In genomic region chr1:6961905-6962304, GRCh38 we compare ENCODE assay signal across 10 cellular contexts.
DNase-seq lines count a peak whose midpoint lies in the region; ATAC-seq and TF ChIP-seq lines count a peak whose summit lies in the region.
"Had no signal": no experiment of that assay in that cellular context is flagged by ENCODE, and none has a peak within 500 bp of the region (broad histone marks: within the 10 kb centered on the region; RNA-seq: fewer than 3 reads in every experiment).

No MANE protein-coding gene starts in this region.

- H3K4me2 ChIP-seq in trophoblast cell (ENCODE audit: low read length) = peak overlapping the region; percentile 49

- no peaks in the 10 kb centered on the region for H3K79me1 ChIP-seq in trophoblast cell (ENCODE audit: low read length)

- no peak overlapping the region for H4K8ac ChIP-seq in trophoblast cell (ENCODE audit: low read depth, low read length)

- H2AFZ ChIP-seq in trophoblast cell (ENCODE audit: insufficient read depth, low read length, poor library complexity) = no peak overlapping the region

- no peak overlapping the region for H3K18ac ChIP-seq in trophoblast cell (ENCODE audit: low read length)

- H3K4me3 ChIP-seq in GM06990 (replicated peaks; ENCODE audit: low read depth, low read length) = peak overlapping the region; percentile 27; the same call in 1 of the 2 replicates
- peak overlapping the region; percentile 56 for H3K4me3 ChIP-seq in NT2/D1 (ENCODE audit: insufficient read length, low read depth)
- H3K4me3 ChIP-seq in trophoblast cell (ENCODE audit: low read depth, low read length) = no peak overlapping the region
- no peak overlapping the region for H3K4me3 ChIP-seq in A673 (ENCODE audit: low read depth, low read length, poor library complexity, severe bottlenecking)
- H3K4me3 ChIP-seq: ovary had no signal

- POLR2A ChIA-PET in A673 (lab: Charles Lee; ENCODE audit: low non-redundant PET) = no interaction called here

- H3K79me2 ChIP-seq in trophoblast cell (ENCODE audit: control insufficient read depth, insufficient read depth, low read length, poor library complexity) = no peaks in the 10 kb centered on the region

- no peaks in the 10 kb centered on the region for H3K9me3 ChIP-seq in NT2/D1 (ENCODE audit: insufficient read depth, low read length)
- H3K9me3 ChIP-seq in trophoblast cell (ENCODE audit: insufficient read depth, low read depth, low read length) = peaks cover 2% of the 10 kb centered on the region
- no peaks in the 10 kb centered on the region for H3K9me3 ChIP-seq in A673 (ENCODE audit: low read depth, low read length, poor library complexity, severe bottlenecking)
- H3K9me3 ChIP-seq: ovary had no signal

- TF ChIP-seq CTCF in GM06990 (IDR thresholded peaks at IDR 0.05; ENCODE audit: insufficient read depth, low read length, poor library complexity, severe bottlenecking) (no peak), A673 (conservative IDR thresholded peaks at IDR 0.05; ENCODE audit: low read depth, low read length) (no peak)

- H3K4ac ChIP-seq in trophoblast cell (ENCODE audit: low read depth, low read length) = no peak overlapping the region

- H2BK12ac ChIP-seq in trophoblast cell (ENCODE audit: low read length) = no peak overlapping the region

- no peak overlapping the region for H2BK5ac ChIP-seq in trophoblast cell (ENCODE audit: low read depth, low read length, poor library complexity)

- no peak overlapping the region for H4K12ac ChIP-seq in trophoblast cell (ENCODE audit: low read depth, low read length)

- no peak overlapping the region for H3K14ac ChIP-seq in trophoblast cell (ENCODE audit: low read length)

- H2AK5ac ChIP-seq in trophoblast cell (ENCODE audit: low read length) = no peak overlapping the region

- H3K27me3 ChIP-seq in GM06990 (replicated peaks; ENCODE audit: control insufficient read depth, insufficient read depth, low read length) = peaks cover 5% of the 10 kb centered on the region
- no peaks in the 10 kb centered on the region for H3K27me3 ChIP-seq in NT2/D1 (ENCODE audit: insufficient read depth, insufficient read length)
- H3K27me3 ChIP-seq in trophoblast cell (ENCODE audit: insufficient read depth, low read length) = no peaks in the 10 kb centered on the region
- H3K27me3 ChIP-seq in A673 (replicated peaks; ENCODE audit: insufficient read depth, low read depth, low read length, poor library complexity) = peaks cover 7% of the 10 kb centered on the region
- H3K27me3 ChIP-seq: ovary had no signal

- no peak overlapping the region for H4K91ac ChIP-seq in trophoblast cell (ENCODE audit: low read depth, low read length)

- ATAC-seq in left cardiac atrium (no peak), HG02840 (IDR thresholded peaks at IDR 0.05; ENCODE audit: low FRiP score, unreplicated experiment) (no peak), GM21360 (IDR thresholded peaks at IDR 0.05; ENCODE audit: unreplicated experiment) (no peak)

- DNase-seq in GM06990 (ENCODE audit: extremely low read depth, insufficient read length) (no peak), NT2/D1 (ENCODE audit: low read depth, low spot score) (no peak), left cardiac atrium (peak; percentile 32), trophoblast cell (no peak), A673 (ENCODE audit: low spot score) (no peak), NCI-H146 (lab: John Stamatoyannopoulos, UW) (no peak)
- DNase-seq: dorsolateral prefrontal cortex had no signal

- CTCF ChIA-PET in A673 (lab: Charles Lee) = no interaction called here

- H3K27ac ChIP-seq in trophoblast cell (ENCODE audit: low read depth, low read length) = no peak overlapping the region
- no peak overlapping the region for H3K27ac ChIP-seq in A673 (ENCODE audit: low read depth, low read length, poor library complexity, severe bottlenecking)
- H3K27ac ChIP-seq: dorsolateral prefrontal cortex, ovary had no signal

- WGBS in trophoblast cell (ENCODE audit: extremely low coverage, insufficient coverage, insufficient read length) = no CpG with 5 or more reads among the region's 23 CpGs

- BruUV-seq in A673 (replicated peaks; lab: Mats Ljungman, UMichigan) = no TSS peak

- no peak overlapping the region for H2BK120ac ChIP-seq in trophoblast cell (ENCODE audit: insufficient read depth, low read length, poor library complexity)

- H3K9ac ChIP-seq in NT2/D1 (ENCODE audit: insufficient read length, low read depth) = peak overlapping the region; percentile 76
- H3K9ac ChIP-seq in trophoblast cell (ENCODE audit: low read length) = no peak overlapping the region

- peaks cover 8% of the 10 kb centered on the region for H3K4me1 ChIP-seq in NT2/D1 (ENCODE audit: insufficient read depth, insufficient read length)
- peaks cover 2 to 5% of the 10 kb centered on the region in 2 experiments for H3K4me1 ChIP-seq in trophoblast cell (ENCODE audit: control insufficient read depth in 1 of 2, insufficient read depth in 2 of 2, low read length in 2 of 2)
- H3K4me1 ChIP-seq in A673 (ENCODE audit: insufficient read depth, low read length, poor library complexity, severe bottlenecking) = peaks cover 14% of the 10 kb centered on the region

- no peak overlapping the region for H3K23ac ChIP-seq in trophoblast cell (ENCODE audit: low read length)

- intact Hi-C loops in left cardiac atrium (cut with DNase I) (no loop called here), A673 (cut with micrococcal nuclease; ENCODE audit: unreplicated experiment) (no loop called here)

- no peaks in the 10 kb centered on the region for H3K36me3 ChIP-seq in GM06990 (ENCODE audit: control insufficient read depth, insufficient read depth, low read length)
- no peaks in the 10 kb centered on the region for H3K36me3 ChIP-seq in NT2/D1 (ENCODE audit: insufficient read depth, insufficient read length, low read length)
- H3K36me3 ChIP-seq in trophoblast cell (ENCODE audit: control insufficient read depth in 1 of 2, insufficient read depth in 2 of 2, low read length in 2 of 2) = no peaks in the 10 kb centered on the region
- no peaks in the 10 kb centered on the region for H3K36me3 ChIP-seq in A673 (ENCODE audit: insufficient read depth, low read length, poor library complexity, severe bottlenecking)
- H3K36me3 ChIP-seq: ovary had no signal

Comparison
In these comparisons a context has a peak if more than half of its experiments do, and no peak if none do; other contexts are left out.
1. H3K4me3 ChIP-seq: peak in GM06990 (single experiment) and NT2/D1 (single experiment); none in trophoblast cell (single experiment) and A673 (single experiment).